ENCODE assay signal across 1 cellular context in genomic region chr1:23362218-23362713, GRCh38.
TF ChIP-seq lines count a peak whose summit lies in the region.

No MANE protein-coding gene starts in this region.

TF ChIP-seq in K562, 482 proteins besides CTCF, POLR2A, EP300 and RAD21 (continued from another document):
- TF ChIP-seq, protein P1, sequence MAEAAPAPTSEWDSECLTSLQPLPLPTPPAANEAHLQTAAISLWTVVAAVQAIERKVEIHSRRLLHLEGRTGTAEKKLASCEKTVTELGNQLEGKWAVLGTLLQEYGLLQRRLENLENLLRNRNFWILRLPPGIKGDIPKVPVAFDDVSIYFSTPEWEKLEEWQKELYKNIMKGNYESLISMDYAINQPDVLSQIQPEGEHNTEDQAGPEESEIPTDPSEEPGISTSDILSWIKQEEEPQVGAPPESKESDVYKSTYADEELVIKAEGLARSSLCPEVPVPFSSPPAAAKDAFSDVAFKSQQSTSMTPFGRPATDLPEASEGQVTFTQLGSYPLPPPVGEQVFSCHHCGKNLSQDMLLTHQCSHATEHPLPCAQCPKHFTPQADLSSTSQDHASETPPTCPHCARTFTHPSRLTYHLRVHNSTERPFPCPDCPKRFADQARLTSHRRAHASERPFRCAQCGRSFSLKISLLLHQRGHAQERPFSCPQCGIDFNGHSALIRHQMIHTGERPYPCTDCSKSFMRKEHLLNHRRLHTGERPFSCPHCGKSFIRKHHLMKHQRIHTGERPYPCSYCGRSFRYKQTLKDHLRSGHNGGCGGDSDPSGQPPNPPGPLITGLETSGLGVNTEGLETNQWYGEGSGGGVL (CRISPR knock-in tag; IDR thresholded peaks at IDR 0.05) = no peak
- TF ChIP-seq PCBP2 (IDR thresholded peaks at IDR 0.05; ENCODE audit: low read depth, low read length, poor library complexity, severe bottlenecking) (no peak), HCFC1 (IDR thresholded peaks at IDR 0.05; ENCODE audit: low read depth, low read length) (0 out of 2 replicates have a peak, but pooled peaks have one; percentile 15), GATA2 (CRISPR knock-in tag; IDR thresholded peaks at IDR 0.05) (no peak), ADNP (tag; IDR thresholded peaks at IDR 0.05) (peak; percentile 86), ZC3H4 (CRISPR knock-in tag; IDR thresholded peaks at IDR 0.05; ENCODE audit: borderline replicate concordance) (0 out of 2 replicates have a peak, but pooled peaks have one; percentile 27), MTA3 (IDR thresholded peaks at IDR 0.05; ENCODE audit: borderline replicate concordance) (peak; percentile 91; the same call in 1 of the 2 replicates), ZNF75A (CRISPR knock-in tag; IDR thresholded peaks at IDR 0.05) (peak; percentile 99), ZBTB40 (IDR thresholded peaks at IDR 0.05) (peak; percentile 51; the same call in 1 of the 2 replicates), ZBTB40 (CRISPR knock-in tag; IDR thresholded peaks at IDR 0.05) (no peak), CHD4 (IDR thresholded peaks at IDR 0.05; ENCODE audit: insufficient read depth, insufficient replicate concordance, low read depth, low read length, poor library complexity, severe bottlenecking) (peak; percentile 88), ZNF217 (CRISPR knock-in tag; IDR thresholded peaks at IDR 0.05) (no peak), TRIM28 (IDR thresholded peaks at IDR 0.05) (peak; percentile 100), SOX6 (IDR thresholded peaks at IDR 0.05) (peak; percentile 41; the same call in 1 of the 2 replicates), TCF15 (CRISPR knock-in tag; IDR thresholded peaks at IDR 0.05) (0 out of 2 replicates have a peak, but pooled peaks have one; percentile 68), ZC3H11A (IDR thresholded peaks at IDR 0.05; ENCODE audit: low read depth, low read length) (0 out of 2 replicates have a peak, but pooled peaks have one; percentile 59), ZNF274 (IDR thresholded peaks at IDR 0.05; ENCODE audit: borderline replicate concordance, low read depth, low read length) (peak; percentile 96), MAFG (tag; conservative IDR thresholded peaks at IDR 0.05) (no peak), ATF6 (CRISPR knock-in tag; IDR thresholded peaks at IDR 0.05) (0 out of 2 replicates have a peak, but pooled peaks have one; percentile 67), CTBP1 (IDR thresholded peaks at IDR 0.05; ENCODE audit: borderline replicate concordance) (0 out of 2 replicates have a peak, but pooled peaks have one; percentile 15), ZEB2 (IDR thresholded peaks at IDR 0.05) (peak; percentile 72), TRIM24 (IDR thresholded peaks at IDR 0.05) (peak in 1 of 2 experiments; percentile 85; a peak in 2 of 4 replicates), ARNT (IDR thresholded peaks at IDR 0.05) (peak; percentile 33 to 68; a peak in 2 of 4 replicates), RBM25 (IDR thresholded peaks at IDR 0.05; ENCODE audit: low read depth, low read length, severe bottlenecking) (peak; percentile 85), PTBP1 (IDR thresholded peaks at IDR 0.05; ENCODE audit: low read depth, low read length) (peak; percentile 86), EP400 (IDR thresholded peaks at IDR 0.05) (peak; percentile 36; the same call in 1 of the 2 replicates), ATF2 (CRISPR knock-in tag; IDR thresholded peaks at IDR 0.05) (no peak), CBX1 (IDR thresholded peaks at IDR 0.05; ENCODE audit: low read depth) (peak; percentile 98)
- TF ChIP-seq, protein P2, sequence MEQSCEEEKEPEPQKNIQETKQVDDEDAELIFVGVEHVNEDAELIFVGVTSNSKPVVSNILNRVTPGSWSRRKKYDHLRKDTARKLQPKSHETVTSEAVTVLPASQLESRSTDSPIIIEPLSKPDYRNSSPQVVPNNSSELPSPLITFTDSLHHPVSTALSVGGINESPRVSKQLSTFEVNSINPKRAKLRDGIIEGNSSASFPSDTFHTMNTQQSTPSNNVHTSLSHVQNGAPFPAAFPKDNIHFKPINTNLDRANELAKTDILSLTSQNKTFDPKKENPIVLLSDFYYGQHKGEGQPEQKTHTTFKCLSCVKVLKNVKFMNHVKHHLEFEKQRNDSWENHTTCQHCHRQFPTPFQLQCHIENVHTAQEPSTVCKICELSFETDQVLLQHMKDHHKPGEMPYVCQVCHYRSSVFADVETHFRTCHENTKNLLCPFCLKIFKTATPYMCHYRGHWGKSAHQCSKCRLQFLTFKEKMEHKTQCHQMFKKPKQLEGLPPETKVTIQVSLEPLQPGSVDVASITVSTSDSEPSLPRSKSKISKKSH (CRISPR knock-in tag; IDR thresholded peaks at IDR 0.05) = peak; percentile 97
